ENCODE assay signal across 8 cellular contexts in the genomic region with DNA sequence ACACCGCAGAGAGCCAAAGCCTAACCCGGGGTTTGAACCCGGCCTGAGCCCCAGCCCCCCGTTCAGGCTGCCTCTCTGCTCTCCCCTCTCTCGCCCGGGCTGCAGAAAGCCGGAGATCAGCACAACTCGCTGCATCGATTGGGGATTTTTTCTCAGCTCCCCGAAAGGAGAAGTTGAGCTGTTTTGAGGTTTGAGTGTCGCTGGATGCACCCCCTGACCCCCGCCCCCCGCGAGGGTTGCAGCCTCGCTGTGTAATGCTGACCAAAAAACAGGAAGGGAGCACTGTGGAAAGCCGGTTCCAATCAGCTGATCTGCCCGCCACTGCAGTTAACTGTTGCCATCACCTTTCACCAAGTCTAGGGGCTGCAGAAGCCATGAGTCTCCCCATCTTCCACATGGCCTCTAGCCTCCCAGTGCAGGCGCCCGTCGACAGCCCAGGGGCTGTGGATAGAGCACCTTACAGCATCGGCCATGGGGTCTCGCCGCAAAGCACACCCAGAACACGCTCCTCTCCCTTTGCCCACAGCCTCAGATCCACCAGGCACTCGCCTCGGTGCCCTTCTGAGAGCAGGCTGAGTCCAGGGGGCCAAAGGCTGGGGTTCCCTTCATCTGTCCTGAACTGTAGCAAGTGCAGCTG. TPM values are rescaled to one million over a fixed set of nuclear protein-coding genes. Genes with fewer than 3 reads are reported as not detected.
A peak's percentile ranks its signal among the peaks of the same experiment; 100 is the strongest.
DNase-seq lines count a peak whose midpoint lies in the region; ATAC-seq and TF ChIP-seq lines count a peak whose summit lies in the region.

No MANE protein-coding gene starts in this region.

- no peak for ATAC-seq in esophagus mucosa
- ATAC-seq in HG02884 (IDR thresholded peaks at IDR 0.05; ENCODE audit: unreplicated experiment): no peak

- H4K20me1 ChIP-seq in OCI-LY7 (ENCODE audit: insufficient read depth, low read length): no peaks in the 10 kb centered on the region

- TF ChIP-seq CTCF in OCI-LY7 (conservative IDR thresholded peaks at IDR 0.05; ENCODE audit: low read length) (no peak), right atrium auricular region (IDR thresholded peaks at IDR 0.05) (no peak), tibial artery (IDR thresholded peaks at IDR 0.05) (no peak)

- peak overlapping the region; percentile 33; the same call in 1 of the 2 replicates for H3K4me2 ChIP-seq in OCI-LY7 (ENCODE audit: low read length)

- peaks cover 43% of the 10 kb centered on the region; the same call in 1 of the 2 replicates for H3K79me2 ChIP-seq in OCI-LY7 (ENCODE audit: insufficient read depth, low read depth, low read length)

- peaks cover 51% of the 10 kb centered on the region for H3K4me1 Mint-ChIP-seq in activated T-cell treated with anti-CD3 and anti-CD28 coated beads, Interleukin-2, amount 50 U/mL, for 24 hours (ENCODE audit: low read depth)

- H3K9me2 ChIP-seq in OCI-LY7 (ENCODE audit: insufficient read depth, low read length): no peaks in the 10 kb centered on the region

- H3K36me3 Mint-ChIP-seq in activated T-cell treated with anti-CD3 and anti-CD28 coated beads, Interleukin-2, amount 50 U/mL, for 24 hours (ENCODE audit: low read depth): peaks cover 83% of the 10 kb centered on the region

- POLR2A ChIA-PET in OCI-LY7 (lab: Charles Lee): interaction anchor here (1.1 kb wide), 1 partner anchor 15 kb away, joined by 4 read pairs; no protein-coding TSS in a partner anchor

- H3K4me3 Mint-ChIP-seq in activated T-cell treated with anti-CD3 and anti-CD28 coated beads, Interleukin-2, amount 50 U/mL, for 24 hours: no peak overlapping the region

- no TSS peak for BruUV-seq in OCI-LY7 (replicated peaks; lab: Mats Ljungman, UMichigan)

- no peak for DNase-seq in activated T-cell treated with anti-CD3 and anti-CD28 coated beads, Interleukin-2, amount 50 U/mL, for 24 hours
- DNase-seq in activated T-cell treated with anti-CD3 and anti-CD28 coated beads for 4 hours (no peak), OCI-LY7 (ENCODE audit: low spot score) (no peak), right atrium auricular region (ENCODE audit: low spot score) (peak; percentile 67), tibial artery (peak; percentile 72 to 84), putamen (ENCODE audit: low spot score) (no peak)

- no peaks in the 10 kb centered on the region for H3K27me3 Mint-ChIP-seq in activated T-cell treated with anti-CD3 and anti-CD28 coated beads, Interleukin-2, amount 50 U/mL, for 24 hours

- no peaks in the 10 kb centered on the region for H3K27me3 ChIP-seq in right atrium auricular region
- no peaks in the 10 kb centered on the region for H3K27me3 ChIP-seq in tibial artery

- H3K27ac ChIP-seq in OCI-LY7 (ENCODE audit: low read depth, low read length, poor library complexity, severe bottlenecking) (no peak overlapping the region), right atrium auricular region (peak overlapping the region in 1 of 2 donors; percentile 35), tibial artery (peak overlapping the region; percentile 80 to 88)

- intact Hi-C loops in OCI-LY7 (cut with micrococcal nuclease; ENCODE audit: unreplicated experiment): no loop called here
- intact Hi-C loops in tibial artery (cut with DNase I; ENCODE audit: low total_unique reads): no loop called here

- H3K4me1 ChIP-seq in OCI-LY7 (ENCODE audit: insufficient read depth, low read length, poor library complexity, severe bottlenecking) (peaks cover 34% of the 10 kb centered on the region), right atrium auricular region (peaks cover 0 to 59% of the 10 kb centered on the region in 2 donors), tibial artery (peaks cover 3 to 86% (median 55%) of the 10 kb centered on the region in 4 donors)

- CTCF ChIA-PET in OCI-LY7 (lab: Charles Lee; ENCODE audit: unreplicated experiment): no interaction called here

- H3K9me3 ChIP-seq in OCI-LY7 (ENCODE audit: low read length): no peaks in the 10 kb centered on the region
- no peaks in the 10 kb centered on the region for H3K9me3 ChIP-seq in right atrium auricular region
- no peaks in the 10 kb centered on the region for H3K9me3 ChIP-seq in tibial artery

- H2AFZ ChIP-seq in OCI-LY7 (ENCODE audit: low read length): no peak overlapping the region

- no peak overlapping the region for H3K4me3 ChIP-seq in OCI-LY7 (ENCODE audit: low read depth, low read length, poor library complexity, severe bottlenecking)
- H3K4me3 ChIP-seq in right atrium auricular region: no peak overlapping the region
- no peak overlapping the region for H3K4me3 ChIP-seq in tibial artery

- peaks cover 55% of the 10 kb centered on the region for H3K36me3 ChIP-seq in OCI-LY7 (ENCODE audit: insufficient read depth, low read length)
- H3K36me3 ChIP-seq in right atrium auricular region: peaks cover 16% of the 10 kb centered on the region
- peaks cover 0 to 35% (median 14%) of the 10 kb centered on the region in 3 donors for H3K36me3 ChIP-seq in tibial artery

- peak overlapping the region; percentile 73 for H3K27ac Mint-ChIP-seq in activated T-cell treated with anti-CD3 and anti-CD28 coated beads, Interleukin-2, amount 50 U/mL, for 24 hours

- no peaks in the 10 kb centered on the region for H3K9me3 Mint-ChIP-seq in activated T-cell treated with anti-CD3 and anti-CD28 coated beads, Interleukin-2, amount 50 U/mL, for 24 hours

RNA-seq across cellular contexts. Expression of a gene that starts 34.5 kb away (rescaled TPM):
- 74.7 and 84.9 TPM in 2 replicates for total RNA-seq in OCI-LY7 (2014; rRNA removed; shearing (Covaris generic))
- total RNA-seq in OCI-LY7 (2022) (144 and 150 TPM in 2 replicates), right atrium auricular region (10 to 100 TPM; 25.4 to 40.8 TPM), esophagus mucosa (27.4 TPM)

RNA-seq across cellular contexts. Expression of a gene that starts 34.8 kb away (rescaled TPM):
- total RNA-seq in OCI-LY7 (2014; rRNA removed; shearing (Covaris generic)): 47.3 and 50.7 TPM in 2 replicates
- total RNA-seq in OCI-LY7 (2022) (74.1 and 107 TPM in 2 replicates), right atrium auricular region (1 to 10 TPM; 2.5 to 5.0 TPM), esophagus mucosa (6.1 TPM)

Comparison
In these comparisons a context has a peak if more than half of its experiments do, and no peak if none do; other contexts are left out.
1. DNase-seq: peak in right atrium auricular region (single experiment) and tibial artery (2 of 2); none in activated T-cell treated with anti-CD3 and anti-CD28 coated beads, Interleukin-2, amount 50 U/mL, for 24 hours (single experiment), activated T-cell treated with anti-CD3 and anti-CD28 coated beads for 4 hours (single experiment), OCI-LY7 (single experiment) and putamen (single experiment).